ENCODE assay signal across 10 cellular contexts in genomic region chr1:229556551-229556950, GRCh38. TPM values are rescaled to one million over a fixed set of nuclear protein-coding genes. Genes with fewer than 3 reads are reported as not detected.
A peak's percentile ranks its signal among the peaks of the same experiment; 100 is the strongest.
DNase-seq lines count a peak whose midpoint lies in the region; ATAC-seq and TF ChIP-seq lines count a peak whose summit lies in the region.
"Had no signal": no experiment of that assay in that cellular context is flagged by ENCODE, and none has a peak within 500 bp of the region (broad histone marks: within the 10 kb centered on the region; RNA-seq: fewer than 3 reads in every experiment).

No MANE protein-coding gene starts in this region.

- H3K4me2 ChIP-seq in PC-3 (ENCODE audit: low read length) (peak overlapping the region; percentile 85), smooth muscle cell (peak overlapping the region; percentile 84)

- no peaks in the 10 kb centered on the region for H3K9me3 ChIP-seq in PC-3 (ENCODE audit: low read length)
- no peaks in the 10 kb centered on the region for H3K9me3 ChIP-seq in duodenal mucosa (ENCODE audit: control insufficient read depth in 1 of 2, low read length in 2 of 2)
- no peaks in the 10 kb centered on the region for H3K9me3 ChIP-seq in smooth muscle cell (replicated peaks; ENCODE audit: low read depth)

- ATAC-seq in PC-3, result no peak

- H3K4me3 ChIP-seq in PC-3 (ENCODE audit: low read length) (peak overlapping the region; percentile 91), duodenal mucosa (ENCODE audit: low read depth in 1 of 2, low read length in 2 of 2) (peak overlapping the region; percentile 77 to 91), smooth muscle cell (no peak overlapping the region)

- CTCF ChIA-PET in PC-3 (lab: Charles Lee), result no interaction called here

- no peaks in the 10 kb centered on the region for H3K9me2 ChIP-seq in PC-3 (replicated peaks; ENCODE audit: low read length)

- WGBS in smooth muscle cell (ENCODE audit: low lambda C conversion rate), result 83% methylated on average over 7 of the region's 7 CpGs

- H3K9ac ChIP-seq in PC-3 (ENCODE audit: low read length), result no peak overlapping the region
- peak overlapping the region in 1 of 2 donors; percentile 44 for H3K9ac ChIP-seq in duodenal mucosa (ENCODE audit: low read depth in 1 of 2, low read length in 2 of 2)
- H3K9ac ChIP-seq in smooth muscle cell (ENCODE audit: low read depth), result no peak overlapping the region

- H3K79me2 ChIP-seq in PC-3 (ENCODE audit: low read length) (peaks cover 55% of the 10 kb centered on the region), smooth muscle cell (ENCODE audit: low read depth) (peaks cover 54% of the 10 kb centered on the region)

- H3K4me1 ChIP-seq in PC-3 (ENCODE audit: insufficient read depth, low read length) (peaks cover 23% of the 10 kb centered on the region), duodenal mucosa (ENCODE audit: control insufficient read depth in 1 of 2, insufficient read depth in 2 of 2, low read length in 2 of 2) (peaks cover 18 to 31% of the 10 kb centered on the region in 2 donors), smooth muscle cell (ENCODE audit: low read depth) (peaks cover 18% of the 10 kb centered on the region)

- H3K36me3 ChIP-seq in PC-3 (ENCODE audit: low read depth, low read length) (no peaks in the 10 kb centered on the region), duodenal mucosa (ENCODE audit: control insufficient read depth in 1 of 2, insufficient read depth in 2 of 2, low read length in 2 of 2) (no peaks in the 10 kb centered on the region), smooth muscle cell (ENCODE audit: low read depth) (no peaks in the 10 kb centered on the region)

- H2AFZ ChIP-seq in PC-3 (ENCODE audit: low read length) (no peak overlapping the region), smooth muscle cell (ENCODE audit: low read depth) (no peak overlapping the region)

- H3K27me3 ChIP-seq in PC-3 (ENCODE audit: low read length) (no peaks in the 10 kb centered on the region), duodenal mucosa (ENCODE audit: control insufficient read depth in 1 of 2, insufficient read depth in 2 of 2, low read length in 2 of 2) (no peaks in the 10 kb centered on the region), smooth muscle cell (ENCODE audit: low read depth) (no peaks in the 10 kb centered on the region)

- H4K20me1 ChIP-seq in PC-3 (ENCODE audit: low read length) (no peaks in the 10 kb centered on the region), smooth muscle cell (ENCODE audit: low read depth) (peaks cover 44% of the 10 kb centered on the region)

- no peak overlapping the region for H3K27ac ChIP-seq in PC-3 (ENCODE audit: low read length)
- H3K27ac ChIP-seq in duodenal mucosa (ENCODE audit: low read depth, low read length), result no peak overlapping the region
- no peak overlapping the region for H3K27ac ChIP-seq in smooth muscle cell (ENCODE audit: low read depth)

- intact Hi-C loops in PC-3 (cut with micrococcal nuclease), result no loop called here

- H3F3A ChIP-seq in PC-3 (ENCODE audit: low read length, unreplicated experiment) (no peaks in the 10 kb centered on the region), smooth muscle cell (ENCODE audit: low read depth) (no peaks in the 10 kb centered on the region)

- TF ChIP-seq CTCF in PC-3 (conservative IDR thresholded peaks at IDR 0.05; ENCODE audit: low read depth, low read length) (no peak), smooth muscle cell (IDR thresholded peaks at IDR 0.05; ENCODE audit: borderline replicate concordance, insufficient read depth, poor library complexity, severe bottlenecking) (no peak)

- DNase-seq in activated CD4-positive, alpha-beta T cell treated with anti-CD3 and anti-CD28 coated beads for 48 hours, result peak; percentile 51
- no peak for DNase-seq in activated CD4-positive, alpha-beta T cell treated with anti-CD3 and anti-CD28 coated beads for 4 hours
- DNase-seq in PC-3, result no peak
- DNase-seq in smooth muscle cell (lab: John Stamatoyannopoulos, UW; ENCODE audit: unreplicated experiment), result no peak
- DNase-seq in SK-N-DZ (ENCODE audit: low spot score), result no peak
- DNase-seq in globus pallidus (ENCODE audit: low spot score), result no peak
- no peak for DNase-seq in NCI-H345 (lab: John Stamatoyannopoulos, UW)
- DNase-seq: cortex of kidney, NCI-H1417 had no signal

- BruUV-seq in PC-3 (replicated peaks; lab: Mats Ljungman, UMichigan), result no TSS peak

- POLR2A ChIA-PET in PC-3 (lab: Charles Lee; ENCODE audit: unreplicated experiment), result interaction anchor here (0.6 kb wide), 1 partner anchor 554 kb away, joined by 4 read pairs; no protein-coding TSS in a partner anchor

RNA-seq across cellular contexts. Expression of gene ABCB10, which starts 2.0 kb away (rescaled TPM):
- total RNA-seq in PC-3 (2014; rRNA removed) (27.4 and 30.4 TPM in 2 replicates), smooth muscle cell (14.2 and 18.4 TPM in 2 replicates)
- 7.1 and 10.3 TPM in 2 replicates for polyA plus RNA-seq in smooth muscle cell
- polyA plus RNA-seq in SK-N-DZ (2014; cell fraction: cytosol; rRNA removed), result 20.5 and 23.3 TPM in 2 replicates
- polyA plus RNA-seq in SK-N-DZ (2014; cell fraction: nucleus; rRNA removed), result 24.1 and 34.0 TPM in 2 replicates

RNA-seq across cellular contexts. Expression of gene NUP133, which starts 48.4 kb away (rescaled TPM):
- total RNA-seq in PC-3 (2014; rRNA removed) (63.6 and 66.5 TPM in 2 replicates), smooth muscle cell (40.0 and 54.8 TPM in 2 replicates)
- 14.6 and 15.5 TPM in 2 replicates for polyA plus RNA-seq in smooth muscle cell
- 46.8 and 52.2 TPM in 2 replicates for polyA plus RNA-seq in SK-N-DZ (2014; cell fraction: cytosol; rRNA removed)
- 61.4 and 70.6 TPM in 2 replicates for polyA plus RNA-seq in SK-N-DZ (2014; cell fraction: nucleus; rRNA removed)
